Comparison of ENCODE assay signal across 1 cellular context in the genomic region with DNA sequence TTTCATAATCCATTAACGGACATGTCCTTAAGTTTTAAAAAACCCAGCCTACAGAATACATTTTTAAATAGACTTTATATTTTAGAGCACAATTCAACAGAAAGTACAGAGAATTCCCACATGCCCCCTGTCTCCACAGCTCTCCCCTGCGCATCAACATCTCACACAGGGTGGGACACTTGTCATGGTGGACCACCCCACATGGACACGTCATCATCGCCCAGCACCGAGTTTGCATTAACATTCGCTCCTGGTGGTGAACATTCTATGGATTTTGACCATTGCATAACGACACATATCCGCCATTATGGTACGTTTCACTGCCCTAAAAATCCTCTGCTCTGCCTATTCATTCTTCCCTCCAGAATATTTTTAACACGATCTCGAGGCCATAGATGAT.
TF ChIP-seq lines count a peak whose summit lies in the region.

No MANE protein-coding gene starts in this region.

TF ChIP-seq in IMR-90, 13 proteins besides CTCF, POLR2A, EP300 and RAD21:
- no peak for TF ChIP-seq MXI1 (IDR thresholded peaks at IDR 0.05; ENCODE audit: borderline replicate concordance, low read depth, low read length)
- TF ChIP-seq SMC3 (IDR thresholded peaks at IDR 0.05; ENCODE audit: low read depth, low read length): no peak
